Comparison of ENCODE assay signal across 8 cellular contexts in genomic region chr3:171813897-171814460, GRCh38. TPM values are rescaled to one million over a fixed set of nuclear protein-coding genes. Genes with fewer than 3 reads are reported as not detected.
DNase-seq lines count a peak whose midpoint lies in the region; ATAC-seq lines count a peak whose summit lies in the region.

No MANE protein-coding gene starts in this region.

- no peak overlapping the region for H3K4me3 Mint-ChIP-seq in activated CD4-positive, alpha-beta T cell treated with anti-CD3 and anti-CD28 coated beads for 36 hours
- H3K4me3 Mint-ChIP-seq in activated T-cell treated with anti-CD3 and anti-CD28 coated beads, Interleukin-2, amount 50 U/mL, for 4 hours = no peak overlapping the region

- no peak overlapping the region for H3K4me3 ChIP-seq in skeletal muscle tissue (ENCODE audit: low read length in 3 of 3)

- intact Hi-C loops in activated CD4-positive, alpha-beta T cell treated with anti-CD3 and anti-CD28 coated beads for 36 hours (cut with DNase I, micrococcal nuclease) = no loop called here

- peak; percentile 39 for DNase-seq in activated CD4-positive, alpha-beta T cell treated with anti-CD3 and anti-CD28 coated beads for 36 hours
- DNase-seq in activated CD4-positive, alpha-beta T cell treated with anti-CD3 and anti-CD28 coated beads for 1 hour = no peak
- DNase-seq in activated T-cell treated with anti-CD3 and anti-CD28 coated beads, Interleukin-2, amount 50 U/mL, for 4 hours = no peak
- DNase-seq in HuH-7 (ENCODE audit: low spot score) (no peak), 8988T (no peak)

- no peak overlapping the region for H3K9ac ChIP-seq in skeletal muscle tissue (ENCODE audit: low read depth in 1 of 3, low read length in 3 of 3)

- H3K9me3 ChIP-seq in skeletal muscle tissue (ENCODE audit: control insufficient read depth in 3 of 3, low read length in 3 of 3) = no peaks in the 10 kb centered on the region

- peak overlapping the region; percentile 41 for H3K27ac ChIP-seq in skeletal muscle tissue (ENCODE audit: low read depth, low read length)

- peaks cover 21% of the 10 kb centered on the region for H3K4me1 Mint-ChIP-seq in activated CD4-positive, alpha-beta T cell treated with anti-CD3 and anti-CD28 coated beads for 36 hours
- peaks cover 21% of the 10 kb centered on the region for H3K4me1 Mint-ChIP-seq in activated T-cell treated with anti-CD3 and anti-CD28 coated beads, Interleukin-2, amount 50 U/mL, for 4 hours (ENCODE audit: low read depth)

- H3K4me1 ChIP-seq in skeletal muscle tissue (ENCODE audit: control insufficient read depth in 3 of 3, insufficient read depth in 3 of 3, low read length in 3 of 3) = peaks cover 5 to 11% (median 9%) of the 10 kb centered on the region in 3 donors

- no peaks in the 10 kb centered on the region for H3K36me3 ChIP-seq in skeletal muscle tissue (ENCODE audit: control insufficient read depth in 3 of 3, insufficient read depth in 3 of 3, low read length in 3 of 3)

- H3K27me3 Mint-ChIP-seq in activated CD4-positive, alpha-beta T cell treated with anti-CD3 and anti-CD28 coated beads for 36 hours = peaks cover 34% of the 10 kb centered on the region
- H3K27me3 Mint-ChIP-seq in activated T-cell treated with anti-CD3 and anti-CD28 coated beads, Interleukin-2, amount 50 U/mL, for 4 hours (ENCODE audit: low read depth) = peaks cover 38% of the 10 kb centered on the region

- no peak overlapping the region for H3K27ac Mint-ChIP-seq in activated CD4-positive, alpha-beta T cell treated with anti-CD3 and anti-CD28 coated beads for 36 hours

- peak; percentile 62 for ATAC-seq in activated CD4-positive, alpha-beta T cell treated with anti-CD3 and anti-CD28 coated beads for 36 hours
- ATAC-seq in HG03354 (IDR thresholded peaks at IDR 0.05; ENCODE audit: poor library complexity, severe bottlenecking, unreplicated experiment) (peak; percentile 36), HG03280 (IDR thresholded peaks at IDR 0.05; ENCODE audit: unreplicated experiment) (no peak)
- peak; percentile 35 to 66 for ATAC-seq in activated T-cell treated with anti-CD3 and anti-CD28 coated beads, Interleukin-2, amount 50 U/mL, for 4 hours

- no peaks in the 10 kb centered on the region for H3K27me3 ChIP-seq in skeletal muscle tissue (ENCODE audit: control insufficient read depth in 3 of 3, insufficient read depth in 3 of 3, low read length in 3 of 3)

- H3K9me3 Mint-ChIP-seq in activated CD4-positive, alpha-beta T cell treated with anti-CD3 and anti-CD28 coated beads for 36 hours (ENCODE audit: low read depth) = peaks cover 2% of the 10 kb centered on the region
- no peaks in the 10 kb centered on the region for H3K9me3 Mint-ChIP-seq in activated T-cell treated with anti-CD3 and anti-CD28 coated beads, Interleukin-2, amount 50 U/mL, for 4 hours

- POLR2A ChIA-PET in activated CD4-positive, alpha-beta T cell treated with anti-CD3 and anti-CD28 coated beads for 36 hours (lab: Charles Lee) = no interaction called here

- CTCF ChIA-PET in activated CD4-positive, alpha-beta T cell treated with anti-CD3 and anti-CD28 coated beads for 36 hours (lab: Charles Lee) = interaction anchor here (0.6 to 0.7 kb wide), 2 partner anchors 33 to 672 kb away, joined by 3 to 4 read pairs; no protein-coding TSS in a partner anchor

- H3K36me3 Mint-ChIP-seq in activated CD4-positive, alpha-beta T cell treated with anti-CD3 and anti-CD28 coated beads for 36 hours (ENCODE audit: low read depth) = no peaks in the 10 kb centered on the region
- H3K36me3 Mint-ChIP-seq in activated T-cell treated with anti-CD3 and anti-CD28 coated beads, Interleukin-2, amount 50 U/mL, for 4 hours (ENCODE audit: insufficient read depth) = no peaks in the 10 kb centered on the region

RNA-seq across cellular contexts. Expression of gene PLD1, which starts 3.7 kb away (rescaled TPM):
- 1 to 10 TPM; 1.1 to 1.2 TPM for total RNA-seq in activated CD4-positive, alpha-beta T cell treated with anti-CD3 and anti-CD28 coated beads for 36 hours
- 1 to 10 TPM in 1 of 3 donors, under 1 TPM in 2; 0.52 to 1.3 (median 0.66) TPM for total RNA-seq in activated T-cell treated with anti-CD3 and anti-CD28 coated beads, Interleukin-2, amount 50 U/mL, for 4 hours
- total RNA-seq in skeletal muscle tissue = 31.3 TPM

RNA-seq across cellular contexts. Expression of gene TMEM212, which starts 29.2 kb away (rescaled TPM):
- total RNA-seq in activated CD4-positive, alpha-beta T cell treated with anti-CD3 and anti-CD28 coated beads for 36 hours = not detected
- total RNA-seq in activated T-cell treated with anti-CD3 and anti-CD28 coated beads, Interleukin-2, amount 50 U/mL, for 4 hours = not detected
- not detected for total RNA-seq in skeletal muscle tissue

Comparison
In these comparisons a context has a peak if more than half of its experiments do, and no peak if none do; other contexts are left out.
1. RNA of gene PLD1, which starts 3.7 kb away (total RNA-seq): 31.3 TPM in skeletal muscle tissue (single experiment); 1.1 to 1.2 TPM in activated CD4-positive, alpha-beta T cell treated with anti-CD3 and anti-CD28 coated beads for 36 hours and 0.52 to 1.3 TPM in activated T-cell treated with anti-CD3 and anti-CD28 coated beads, Interleukin-2, amount 50 U/mL, for 4 hours; every median in the first group is over 10 times any median in the second.